In the genomic region with DNA sequence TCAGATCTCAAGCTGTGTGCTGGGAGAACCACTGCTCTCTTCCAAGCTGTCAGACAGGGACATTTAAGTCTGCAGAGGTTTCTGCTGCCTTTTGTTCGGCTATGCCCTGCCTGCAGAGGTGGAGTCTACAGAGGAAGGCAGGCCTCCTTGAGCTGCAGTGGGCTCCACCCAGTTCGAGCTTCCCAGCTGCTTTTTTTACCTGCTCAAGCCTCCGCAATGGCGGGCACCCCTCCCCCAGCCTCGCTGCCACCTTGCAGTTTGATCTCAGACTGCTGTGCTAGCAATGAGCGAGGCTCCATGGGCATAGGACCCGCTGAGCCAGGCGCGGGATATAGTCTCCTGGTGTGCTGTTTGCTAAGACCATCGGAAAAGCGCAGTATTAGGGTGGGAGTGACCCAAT, we compare ENCODE assay signal across 2 cellular contexts. TPM values are rescaled to one million over a fixed set of nuclear protein-coding genes. Genes with fewer than 3 reads are reported as not detected.
"Had no signal": no experiment of that assay in that cellular context is flagged by ENCODE, and none has a peak within 500 bp of the region (broad histone marks: within the 10 kb centered on the region; RNA-seq: fewer than 3 reads in every experiment).

No MANE protein-coding gene starts in this region.

RNA-seq across cellular contexts. Expression of a gene that starts 55.8 kb away (rescaled TPM):
- total RNA-seq: MCF 10A, NCI-H460 had no signal
